In the genomic region with DNA sequence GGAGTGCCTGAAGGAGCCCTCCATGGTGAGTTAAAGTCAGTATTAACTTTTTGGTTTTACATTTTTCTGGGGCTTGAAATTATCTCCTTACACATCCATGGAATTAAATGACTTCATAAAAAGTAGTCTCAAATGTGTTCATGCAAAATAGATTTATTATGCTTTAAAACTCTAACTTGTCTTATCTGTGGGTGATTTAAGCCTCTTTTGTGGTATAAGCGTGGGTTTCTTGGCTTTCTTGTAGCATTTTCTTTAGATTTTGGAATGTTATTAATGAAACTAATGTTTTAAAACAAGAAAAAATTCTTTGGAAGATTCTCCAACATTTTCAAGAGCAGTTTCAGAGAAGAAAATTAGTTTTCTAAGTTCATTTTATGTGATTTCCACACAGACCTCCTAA, we compare ENCODE assay signal across 37 cellular contexts. TPM values are rescaled to one million over a fixed set of nuclear protein-coding genes. Genes with fewer than 3 reads are reported as not detected.
DNase-seq lines count a peak whose midpoint lies in the region; ATAC-seq, FAIRE-seq and TF ChIP-seq lines count a peak whose summit lies in the region.
"Had no signal": no experiment of that assay in that cellular context is flagged by ENCODE, and none has a peak within 500 bp of the region (broad histone marks: within the 10 kb centered on the region; RNA-seq: fewer than 3 reads in every experiment).

No MANE protein-coding gene starts in this region.

- H3K4me3 Mint-ChIP-seq in astrocyte (ENCODE audit: unreplicated experiment) (no peak overlapping the region), nephron (no peak overlapping the region)
- H3K4me3 Mint-ChIP-seq in stimulated activated naive CD8-positive, alpha-beta T cell treated with anti-CD3 and anti-CD28 coated beads, Interleukin-15, amount 100 ng/mL, for 72 hours: no peak overlapping the region
- H3K4me3 Mint-ChIP-seq: B cell; CD14-positive monocyte; CD4-positive, alpha-beta memory T cell; CD4-positive, alpha-beta T cell; CD4-positive, CD25-positive, alpha-beta regulatory T cell; CD8-positive, alpha-beta memory T cell; CD8-positive, alpha-beta T cell had no signal

- FAIRE-seq in astrocyte (lab: Jason Lieb, UNC): no peak
- FAIRE-seq: A204.1, A549, D721Med had no signal

- no peak for TF ChIP-seq CTCF in astrocyte (IDR thresholded peaks at IDR 0.05; ENCODE audit: insufficient read depth, low read depth, low read length)
- no peak for TF ChIP-seq CTCF in nephron (IDR thresholded peaks at IDR 0.05; ENCODE audit: unreplicated experiment in 3 of 3)
- TF ChIP-seq CTCF in neutrophil (IDR thresholded peaks at IDR 0.05): no peak
- no peak for TF ChIP-seq CTCF in prostate gland (IDR thresholded peaks at IDR 0.05)

- no peak overlapping the region for H2AFZ ChIP-seq in astrocyte (ENCODE audit: low read depth, low read length)

- H3K79me2 ChIP-seq in astrocyte (ENCODE audit: insufficient read depth, low read length): no peaks in the 10 kb centered on the region

- H3K36me3 Mint-ChIP-seq in astrocyte (ENCODE audit: low read depth, unreplicated experiment): no peaks in the 10 kb centered on the region
- no peaks in the 10 kb centered on the region for H3K36me3 Mint-ChIP-seq in nephron (ENCODE audit: low read depth)

- H3K4me1 Mint-ChIP-seq in astrocyte (ENCODE audit: low read depth, unreplicated experiment) (peaks cover 14% of the 10 kb centered on the region), nephron (peaks cover 44% of the 10 kb centered on the region)
- H3K4me1 Mint-ChIP-seq in stimulated activated naive CD8-positive, alpha-beta T cell treated with anti-CD3 and anti-CD28 coated beads, Interleukin-15, amount 100 ng/mL, for 72 hours: peaks cover 6% of the 10 kb centered on the region
- H3K4me1 Mint-ChIP-seq: CD14-positive monocyte; CD8-positive, alpha-beta memory T cell had no signal

- H3K36me3 ChIP-seq in SK-N-MC (ENCODE audit: insufficient read depth, low read length): no peaks in the 10 kb centered on the region
- no peaks in the 10 kb centered on the region for H3K36me3 ChIP-seq in astrocyte (ENCODE audit: insufficient read depth, low read length)
- H3K36me3 ChIP-seq in neutrophil: peaks cover 42% of the 10 kb centered on the region
- no peaks in the 10 kb centered on the region for H3K36me3 ChIP-seq in prostate gland
- H3K36me3 ChIP-seq: BE2C, BLaER1 had no signal

- intact Hi-C loops in prostate gland (cut with DNase I): no loop called here
- intact Hi-C loops in Right ventricle myocardium superior (cut with DNase I): no loop called here

- H3K4me1 ChIP-seq in astrocyte (ENCODE audit: insufficient read depth, low read length) (peaks cover 9% of the 10 kb centered on the region), neutrophil (ENCODE audit: control insufficient read depth in 1 of 2, insufficient read depth in 1 of 2, low read depth in 1 of 2, low read length in 1 of 2) (no peaks in the 10 kb centered on the region), prostate gland (replicated peaks) (no peaks in the 10 kb centered on the region)
- H3K4me1 ChIP-seq: A549, BE2C, Caco-2 had no signal

- H3K27ac ChIP-seq in SK-N-MC (peak overlapping the region; percentile 77; the same call in 1 of the 2 replicates), astrocyte (ENCODE audit: low read depth, low read length) (no peak overlapping the region), neutrophil (peak overlapping the region; percentile 4), prostate gland (no peak overlapping the region)
- H3K27ac ChIP-seq: 22Rv1; A549; BLaER1; BLaER1 treated with 17β-estradiol and CSF1 and Interleukin-3, amounts not matched to agents 10 nM and 100 nM; C4-2B had no signal

- no peaks in the 10 kb centered on the region for H3K9me3 Mint-ChIP-seq in astrocyte (ENCODE audit: unreplicated experiment)
- no peaks in the 10 kb centered on the region for H3K9me3 Mint-ChIP-seq in nephron
- no peaks in the 10 kb centered on the region for H3K9me3 Mint-ChIP-seq in stimulated activated naive CD8-positive, alpha-beta T cell treated with anti-CD3 and anti-CD28 coated beads, Interleukin-15, amount 100 ng/mL, for 72 hours
- H3K9me3 Mint-ChIP-seq: CD4-positive, alpha-beta memory T cell; CD4-positive, alpha-beta T cell; CD8-positive, alpha-beta memory T cell; CD8-positive, alpha-beta T cell had no signal

- H3K9me3 ChIP-seq in SK-N-MC (ENCODE audit: low read depth, low read length): peaks cover 3% of the 10 kb centered on the region; the same call in 1 of the 2 replicates
- H3K9me3 ChIP-seq in astrocyte (ENCODE audit: insufficient read depth, low read depth, low read length): no peaks in the 10 kb centered on the region
- H3K9me3 ChIP-seq in neutrophil: no peaks in the 10 kb centered on the region
- H3K9me3 ChIP-seq in prostate gland: no peaks in the 10 kb centered on the region
- H3K9me3 ChIP-seq: A549; BE2C; BLaER1; BLaER1 treated with 17β-estradiol and CSF1 and Interleukin-3, amounts not matched to agents 10 nM and 100 nM; Caco-2 had no signal

- H3K9ac ChIP-seq in SK-N-MC (ENCODE audit: insufficient read length): no peak overlapping the region
- no peak overlapping the region for H3K9ac ChIP-seq in astrocyte (ENCODE audit: low read length)
- H3K9ac ChIP-seq: BLaER1; BLaER1 treated with 17β-estradiol and CSF1 and Interleukin-3, amounts not matched to agents 10 nM and 100 nM had no signal

- DNase-seq in SK-N-MC (ENCODE audit: low read depth, low spot score): no peak
- peak; percentile 64 for DNase-seq in astrocyte (ENCODE audit: low read depth)
- no peak for DNase-seq in prostate gland (ENCODE audit: low spot score)
- DNase-seq in Right ventricle myocardium superior: no peak
- no peak for DNase-seq in stimulated activated naive CD8-positive, alpha-beta T cell treated with anti-CD3 and anti-CD28 coated beads, Interleukin-15, amount 100 ng/mL, for 72 hours
- DNase-seq: 8988T; ACHN; AML-193; BE2C; C1 segment of cervical spinal cord; Caco-2; Calu3; CD4-positive, alpha-beta memory T cell; CD4-positive, alpha-beta T cell; CD4-positive, CD25-positive, alpha-beta regulatory T cell; CD8-positive, alpha-beta memory T cell; CD8-positive, alpha-beta T cell; COR-L47; DMS 273 treated with DMSO at 0.1 percent for 48 hours; DMS153; DMS53; DMS79; DMS79 treated with DMSO at 0.1 percent for 48 hours; DND-41; EL had no signal

- H3K27ac Mint-ChIP-seq in astrocyte (ENCODE audit: unreplicated experiment): no peak overlapping the region
- H3K27ac Mint-ChIP-seq in nephron: peak overlapping the region in 2 of 3 experiments; percentile 36 to 60
- H3K27ac Mint-ChIP-seq in stimulated activated naive CD8-positive, alpha-beta T cell treated with anti-CD3 and anti-CD28 coated beads, Interleukin-15, amount 100 ng/mL, for 72 hours: no peak overlapping the region
- H3K27ac Mint-ChIP-seq: B cell; CD4-positive, alpha-beta memory T cell; CD4-positive, alpha-beta T cell; CD8-positive, alpha-beta T cell had no signal

- no peaks in the 10 kb centered on the region for H3K27me3 Mint-ChIP-seq in astrocyte (ENCODE audit: low read depth, unreplicated experiment)
- H3K27me3 Mint-ChIP-seq in nephron (ENCODE audit: low read depth): no peaks in the 10 kb centered on the region
- H3K27me3 Mint-ChIP-seq in stimulated activated naive CD8-positive, alpha-beta T cell treated with anti-CD3 and anti-CD28 coated beads, Interleukin-15, amount 100 ng/mL, for 72 hours: no peaks in the 10 kb centered on the region
- H3K27me3 Mint-ChIP-seq: B cell; CD4-positive, alpha-beta memory T cell; CD4-positive, alpha-beta T cell; CD4-positive, CD25-positive, alpha-beta regulatory T cell; CD8-positive, alpha-beta memory T cell had no signal

- H3K4me3 ChIP-seq in SK-N-MC (no peak overlapping the region), astrocyte (ENCODE audit: insufficient read depth, low read depth, low read length) (no peak overlapping the region), neutrophil (ENCODE audit: low read depth in 1 of 2, low read length in 1 of 2) (no peak overlapping the region), prostate gland (no peak overlapping the region)
- H3K4me3 ChIP-seq: A549; BLaER1; BLaER1 treated with 17β-estradiol and CSF1 and Interleukin-3, amounts not matched to agents 10 nM and 100 nM had no signal

- H3K4me2 ChIP-seq in astrocyte (ENCODE audit: low read length): no peak overlapping the region
- H3K4me2 ChIP-seq: A549; BLaER1; BLaER1 treated with 17β-estradiol and CSF1 and Interleukin-3, amounts not matched to agents 10 nM and 100 nM had no signal

- ATAC-seq in Right ventricle myocardium superior (ENCODE audit: poor library complexity): no peak
- ATAC-seq in stimulated activated naive CD8-positive, alpha-beta T cell treated with anti-CD3 and anti-CD28 coated beads, Interleukin-15, amount 100 ng/mL, for 72 hours: no peak
- ATAC-seq in HG02623 (IDR thresholded peaks at IDR 0.05; ENCODE audit: unreplicated experiment): no peak
- ATAC-seq: CD8-positive, alpha-beta T cell had no signal

- H3K27me3 ChIP-seq in astrocyte (ENCODE audit: insufficient read depth, low read length) (no peaks in the 10 kb centered on the region), neutrophil (no peaks in the 10 kb centered on the region), prostate gland (replicated peaks; ENCODE audit: insufficient read depth) (no peaks in the 10 kb centered on the region)
- H3K27me3 ChIP-seq: BE2C; BLaER1; BLaER1 treated with 17β-estradiol and CSF1 and Interleukin-3, amounts not matched to agents 10 nM and 100 nM had no signal

- no peaks in the 10 kb centered on the region for H4K20me1 ChIP-seq in astrocyte (ENCODE audit: insufficient read depth, low read length)
- H4K20me1 ChIP-seq: BLaER1; BLaER1 treated with 17β-estradiol and CSF1 and Interleukin-3, amounts not matched to agents 10 nM and 100 nM had no signal

- no peak for TF ChIP-seq POLR2A in prostate gland (IDR thresholded peaks at IDR 0.05)

- 59% methylated on average over 1 of the region's 1 CpG for WGBS in prostate gland

RNA-seq across cellular contexts. Expression of a gene that starts 27.8 kb away (rescaled TPM):
- total RNA-seq in astrocyte (181 and 213 TPM in 2 replicates), prostate gland (10 to 100 TPM in 1 of 2 donors, 1 to 10 TPM in 1; 3.8 to 28.3 TPM), Right ventricle myocardium superior (3.7 TPM)

Comparison
In these comparisons a context has a peak if more than half of its experiments do, and no peak if none do; other contexts are left out.
1. H3K27ac ChIP-seq: peak in SK-N-MC (single experiment) and neutrophil (single experiment); none in astrocyte (single experiment) and prostate gland (0 of 2).
2. H3K27ac Mint-ChIP-seq: peak in nephron (2 of 3); none in astrocyte (single experiment) and stimulated activated naive CD8-positive, alpha-beta T cell treated with anti-CD3 and anti-CD28 coated beads, Interleukin-15, amount 100 ng/mL, for 72 hours (0 of 2).